8 cellular contexts compared by ENCODE assay signal in genomic region chr11:10456519-10456918, GRCh38. TPM values are rescaled to one million over a fixed set of nuclear protein-coding genes. Genes with fewer than 3 reads are reported as not detected.
DNase-seq lines count a peak whose midpoint lies in the region; ATAC-seq and TF ChIP-seq lines count a peak whose summit lies in the region.

No MANE protein-coding gene starts in this region.

- H3K4me1 ChIP-seq in skeletal muscle satellite cell (ENCODE audit: control insufficient read depth, insufficient read depth, low read length) = peaks cover 32% of the 10 kb centered on the region

- no peaks in the 10 kb centered on the region for H3K9me3 ChIP-seq in skeletal muscle satellite cell (replicated peaks; ENCODE audit: low read length)

- H3K27me3 ChIP-seq in skeletal muscle satellite cell (ENCODE audit: control insufficient read depth, insufficient read depth, low read length) = no peaks in the 10 kb centered on the region

- peaks cover 15% of the 10 kb centered on the region for H3K36me3 Mint-ChIP-seq in activated CD4-positive, alpha-beta T cell treated with anti-CD3 and anti-CD28 coated beads for 36 hours (ENCODE audit: low read depth)

- peak; percentile 34 for DNase-seq in activated CD4-positive, alpha-beta T cell treated with anti-CD3 and anti-CD28 coated beads for 36 hours
- no peak for DNase-seq in activated CD4-positive, alpha-beta T cell treated with anti-CD3 and anti-CD28 coated beads for 4 hours
- peak; percentile 24 for DNase-seq in OCI-M2 (lab: John Stamatoyannopoulos, UW; ENCODE audit: unreplicated experiment)
- no peak for DNase-seq in epithelial cell of proximal tubule (ENCODE audit: low read depth)
- no peak for DNase-seq in middle frontal gyrus (ENCODE audit: extremely low spot score, low spot score)

- no peaks in the 10 kb centered on the region for H3K27me3 Mint-ChIP-seq in activated CD4-positive, alpha-beta T cell treated with anti-CD3 and anti-CD28 coated beads for 36 hours

- H3K4me2 ChIP-seq in skeletal muscle satellite cell (ENCODE audit: low read length) = peak overlapping the region; percentile 94

- no peaks in the 10 kb centered on the region for H3K9me3 Mint-ChIP-seq in activated CD4-positive, alpha-beta T cell treated with anti-CD3 and anti-CD28 coated beads for 36 hours (ENCODE audit: low read depth)

- H3K27ac Mint-ChIP-seq in activated CD4-positive, alpha-beta T cell treated with anti-CD3 and anti-CD28 coated beads for 36 hours = peak overlapping the region; percentile 98

- H3K4me3 ChIP-seq in epithelial cell of proximal tubule (ENCODE audit: low read depth, low read length) (peak overlapping the region; percentile 37), skeletal muscle satellite cell (ENCODE audit: low read length) (peak overlapping the region; percentile 73)

- CTCF ChIA-PET in activated CD4-positive, alpha-beta T cell treated with anti-CD3 and anti-CD28 coated beads for 36 hours (lab: Charles Lee) = interaction anchor here (0.7 to 4.0 kb wide), 7 partner anchors 8 to 85 kb away, joined by 3 to 17 read pairs (median 3); partner anchors contain the start of gene RNF141

- intact Hi-C loops in activated CD4-positive, alpha-beta T cell treated with anti-CD3 and anti-CD28 coated beads for 36 hours (cut with DNase I, micrococcal nuclease) = loop anchor here (1.0 to 10.0 kb wide), 12 partner anchors 43 to 1772 kb away; partner anchors contain the start of genes USP47 (in 2 of the 2), ZBED5 (in 2 of the 2), ADM (in 1 of the 2) and CTR9 (in 1 of the 2)

- peak overlapping the region; percentile 91 for H3K4me3 Mint-ChIP-seq in activated CD4-positive, alpha-beta T cell treated with anti-CD3 and anti-CD28 coated beads for 36 hours

- H3K9ac ChIP-seq in skeletal muscle satellite cell (ENCODE audit: low read depth, low read length) = peak overlapping the region; percentile 84

- peaks cover 85% of the 10 kb centered on the region for H3K4me1 Mint-ChIP-seq in activated CD4-positive, alpha-beta T cell treated with anti-CD3 and anti-CD28 coated beads for 36 hours

- no peak for ATAC-seq in activated CD4-positive, alpha-beta T cell treated with anti-CD3 and anti-CD28 coated beads for 36 hours
- ATAC-seq in HG02840 (IDR thresholded peaks at IDR 0.05; ENCODE audit: low FRiP score, unreplicated experiment) = no peak
- ATAC-seq in HG03457 (IDR thresholded peaks at IDR 0.05; ENCODE audit: unreplicated experiment) = no peak

- H3K36me3 ChIP-seq in skeletal muscle satellite cell (ENCODE audit: insufficient read depth, low read length) = peaks cover 4% of the 10 kb centered on the region

- POLR2A ChIA-PET in activated CD4-positive, alpha-beta T cell treated with anti-CD3 and anti-CD28 coated beads for 36 hours (lab: Charles Lee) = interaction anchor here (0.8 to 1.2 kb wide), 3 partner anchors 23 to 84 kb away, joined by 4 to 7 read pairs (median 6); partner anchors contain the start of gene RNF141

- TF ChIP-seq CTCF in epithelial cell of proximal tubule (conservative IDR thresholded peaks at IDR 0.05; ENCODE audit: low read depth, low read length) = no peak

RNA-seq across cellular contexts. Expression of gene AMPD3, which starts 1.5 kb away (rescaled TPM):
- total RNA-seq in activated CD4-positive, alpha-beta T cell treated with anti-CD3 and anti-CD28 coated beads for 36 hours = 10 to 100 TPM; 26.3 to 27.1 TPM
- 5.4 and 7.1 TPM in 2 replicates for total RNA-seq in epithelial cell of proximal tubule
- 6.3 and 8.3 TPM in 2 replicates for total RNA-seq in skeletal muscle satellite cell (2012; rRNA removed)

Comparison
In these comparisons a context has a peak if more than half of its experiments do, and no peak if none do; other contexts are left out.
1. DNase-seq: peak in activated CD4-positive, alpha-beta T cell treated with anti-CD3 and anti-CD28 coated beads for 36 hours (single experiment) and OCI-M2 (single experiment); none in activated CD4-positive, alpha-beta T cell treated with anti-CD3 and anti-CD28 coated beads for 4 hours (0 of 2), epithelial cell of proximal tubule (single experiment) and middle frontal gyrus (single experiment).